Comparison of ENCODE assay signal across 14 cellular contexts in the genomic region with DNA sequence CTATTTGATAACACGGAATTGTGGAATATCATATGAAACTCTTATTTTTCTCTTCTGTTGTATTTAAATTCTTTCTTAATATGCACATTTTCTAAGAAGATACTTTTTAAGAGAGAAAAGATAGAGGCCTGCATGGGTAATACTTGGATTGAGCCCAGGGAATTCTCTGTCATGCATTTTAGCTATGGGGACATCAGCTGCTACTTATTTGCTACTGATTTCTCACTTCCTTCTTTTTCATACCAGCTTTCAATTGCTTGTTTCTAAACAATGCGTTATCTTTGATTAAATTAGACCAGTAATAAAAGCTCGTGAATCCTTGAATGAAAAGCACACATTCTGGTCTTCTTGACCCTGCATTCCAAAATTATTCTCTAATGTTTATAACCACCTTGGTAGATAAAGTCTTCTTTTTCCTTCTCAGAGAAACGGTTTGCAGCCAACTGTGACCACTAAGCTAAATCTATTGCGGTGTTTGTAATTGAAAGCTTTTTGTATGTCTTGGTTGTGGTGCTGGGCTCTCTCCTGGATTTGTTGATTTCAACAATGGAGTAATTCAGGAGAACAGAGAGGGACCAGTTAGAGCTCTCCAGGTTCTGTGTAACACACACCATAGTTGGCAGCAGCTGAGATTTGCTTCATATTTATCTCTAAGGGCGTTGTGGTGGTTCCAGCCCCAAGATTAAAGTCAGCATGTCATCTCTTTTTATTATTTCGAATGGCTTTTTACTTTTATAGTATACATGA.
A peak's percentile ranks its signal among the peaks of the same experiment; 100 is the strongest.
DNase-seq lines count a peak whose midpoint lies in the region; ATAC-seq, FAIRE-seq and TF ChIP-seq lines count a peak whose summit lies in the region.
"Had no signal": no experiment of that assay in that cellular context is flagged by ENCODE, and none has a peak within 500 bp of the region (broad histone marks: within the 10 kb centered on the region; RNA-seq: fewer than 3 reads in every experiment).

No MANE protein-coding gene starts in this region.

- CTCF ChIA-PET in WTC11 (lab: Charles Lee), result interaction anchor here (0.7 to 1.5 kb wide), 4 partner anchors 200 to 597 kb away, joined by 3 to 8 read pairs (median 4); no protein-coding TSS in a partner anchor

- WGBS in mesendoderm (ENCODE audit: extremely low coverage, insufficient coverage, low lambda C conversion rate), result no CpG with 5 or more reads among the region's 7 CpGs
- 51 to 55% methylated on average over 7 of the region's 7 CpGs for WGBS in esophagus squamous epithelium, 2 donors

- H3K4ac ChIP-seq in mesendoderm (ENCODE audit: low read depth, low read length), result peak overlapping the region; percentile 55

- TF ChIP-seq POLR2A in GM12891 (IDR thresholded peaks at IDR 0.05; ENCODE audit: low read depth, low read length), result no peak
- TF ChIP-seq POLR2A in esophagus squamous epithelium (IDR thresholded peaks at IDR 0.05), result no peak

- no peaks in the 10 kb centered on the region for H3K79me2 ChIP-seq in mesendoderm (ENCODE audit: control insufficient read depth, insufficient read depth, low read length)

- intact Hi-C loops in esophagus squamous epithelium (cut with DNase I), result no loop called here

- H3K18ac ChIP-seq in mesendoderm (ENCODE audit: low read length), result no peak overlapping the region

- H3K4me3 Mint-ChIP-seq in WTC11, result no peak overlapping the region
- H3K4me3 Mint-ChIP-seq: activated naive CD4-positive, alpha-beta T cell treated with anti-CD3 and anti-CD28 coated beads for 36 hours; stimulated activated naive CD8-positive, alpha-beta T cell treated with anti-CD3 and anti-CD28 coated beads, Interleukin-15, amount 100 ng/mL, for 72 hours had no signal

- DNase-seq in GM12891 (ENCODE audit: insufficient read length, low spot score) (no peak), WTC11 (ENCODE audit: low spot score) (no peak), mesendoderm (no peak), KBM-7 (no peak), esophagus squamous epithelium (lab: John Stamatoyannopoulos, UW) (no peak), COLO668 (lab: John Stamatoyannopoulos, UW; ENCODE audit: unreplicated experiment) (no peak)
- DNase-seq in activated CD4-positive, alpha-beta T cell treated with anti-CD3 and anti-CD28 coated beads for 48 hours, result no peak
- DNase-seq: activated naive CD4-positive, alpha-beta T cell treated with anti-CD3 and anti-CD28 coated beads for 36 hours; NCI-H1436; right lobe of liver; stimulated activated naive CD8-positive, alpha-beta T cell treated with anti-CD3 and anti-CD28 coated beads, Interleukin-15, amount 100 ng/mL, for 72 hours; T-helper 9 cell had no signal

- H3K4me1 ChIP-seq in mesendoderm (ENCODE audit: control insufficient read depth, low read depth, low read length) (no peaks in the 10 kb centered on the region), esophagus squamous epithelium (no peaks in the 10 kb centered on the region)
- H3K4me1 ChIP-seq: right lobe of liver had no signal

- no peaks in the 10 kb centered on the region for H3K79me1 ChIP-seq in mesendoderm (ENCODE audit: low read length)

- no peaks in the 10 kb centered on the region for H3K36me3 Mint-ChIP-seq in WTC11

- TF ChIP-seq CTCF in WTC11 (IDR thresholded peaks at IDR 0.05) (no peak), esophagus squamous epithelium (IDR thresholded peaks at IDR 0.05) (no peak)

- no peak overlapping the region for H3K56ac ChIP-seq in mesendoderm (ENCODE audit: low read length)

- H2BK15ac ChIP-seq in mesendoderm (replicated peaks; ENCODE audit: low read depth), result no peak overlapping the region

- H3K27ac ChIP-seq in mesendoderm (ENCODE audit: low read depth, low read length) (no peak overlapping the region), esophagus squamous epithelium (no peak overlapping the region)
- H3K27ac ChIP-seq: right lobe of liver had no signal

- no peak overlapping the region for H3K27ac Mint-ChIP-seq in WTC11
- H3K27ac Mint-ChIP-seq: activated naive CD4-positive, alpha-beta T cell treated with anti-CD3 and anti-CD28 coated beads for 36 hours; stimulated activated naive CD8-positive, alpha-beta T cell treated with anti-CD3 and anti-CD28 coated beads, Interleukin-15, amount 100 ng/mL, for 72 hours had no signal

- H2BK120ac ChIP-seq in mesendoderm (ENCODE audit: low read depth, low read length), result no peak overlapping the region

- no peak for FAIRE-seq in GM12891 (lab: Jason Lieb, UNC)

- H4K5ac ChIP-seq in mesendoderm (ENCODE audit: low read length), result no peak overlapping the region

- H3K27me3 ChIP-seq in mesendoderm (ENCODE audit: insufficient read depth, low read length, poor library complexity) (no peaks in the 10 kb centered on the region), esophagus squamous epithelium (no peaks in the 10 kb centered on the region)
- H3K27me3 ChIP-seq: right lobe of liver had no signal

- H3K9me3 Mint-ChIP-seq in WTC11, result no peaks in the 10 kb centered on the region
- H3K9me3 Mint-ChIP-seq: activated naive CD4-positive, alpha-beta T cell treated with anti-CD3 and anti-CD28 coated beads for 36 hours; stimulated activated naive CD8-positive, alpha-beta T cell treated with anti-CD3 and anti-CD28 coated beads, Interleukin-15, amount 100 ng/mL, for 72 hours had no signal

- no peaks in the 10 kb centered on the region for H3K36me3 ChIP-seq in mesendoderm (ENCODE audit: control insufficient read depth, insufficient read depth, low read length)
- no peaks in the 10 kb centered on the region for H3K36me3 ChIP-seq in esophagus squamous epithelium
- H3K36me3 ChIP-seq: right lobe of liver had no signal

- in situ Hi-C loops in KBM-7 (cut with MboI; ENCODE audit: low pct_unique_long_range_greater_than_20kb, low sequenced_read_pairs), result no loop called here

- POLR2A ChIA-PET in WTC11 (lab: Charles Lee), result interaction anchor here (0.7 to 0.9 kb wide), 2 partner anchors 309 to 390 kb away, joined by 3 to 4 read pairs; no protein-coding TSS in a partner anchor

- H3K9ac ChIP-seq in mesendoderm (ENCODE audit: low read length), result no peak overlapping the region

- peak; percentile 62 for ATAC-seq in HG03159 (IDR thresholded peaks at IDR 0.05; ENCODE audit: unreplicated experiment)
- ATAC-seq in WTC11, result peak; percentile 38
- ATAC-seq: Panc1; right lobe of liver; stimulated activated naive CD8-positive, alpha-beta T cell treated with anti-CD3 and anti-CD28 coated beads, Interleukin-15, amount 100 ng/mL, for 72 hours had no signal

- no peak overlapping the region for H2AK5ac ChIP-seq in mesendoderm (ENCODE audit: low read length)

- no peak overlapping the region for H2BK5ac ChIP-seq in mesendoderm (ENCODE audit: low read length)

- H3K4me3 ChIP-seq in mesendoderm (ENCODE audit: low read length) (no peak overlapping the region), esophagus squamous epithelium (no peak overlapping the region)
- H3K4me3 ChIP-seq: right lobe of liver had no signal

- no peaks in the 10 kb centered on the region for H3K27me3 Mint-ChIP-seq in WTC11 (ENCODE audit: low read depth)
- H3K27me3 Mint-ChIP-seq: stimulated activated naive CD8-positive, alpha-beta T cell treated with anti-CD3 and anti-CD28 coated beads, Interleukin-15, amount 100 ng/mL, for 72 hours had no signal

- H3K9me3 ChIP-seq in esophagus squamous epithelium, result no peaks in the 10 kb centered on the region
- H3K9me3 ChIP-seq: right lobe of liver had no signal

- H3K4me2 ChIP-seq in mesendoderm (ENCODE audit: low read length), result no peak overlapping the region

- H3K4me1 Mint-ChIP-seq in WTC11, result peaks cover 16% of the 10 kb centered on the region
- H3K4me1 Mint-ChIP-seq: stimulated activated naive CD8-positive, alpha-beta T cell treated with anti-CD3 and anti-CD28 coated beads, Interleukin-15, amount 100 ng/mL, for 72 hours had no signal

- H4K8ac ChIP-seq in mesendoderm (ENCODE audit: low read depth, low read length), result no peak overlapping the region

- H3K23ac ChIP-seq in mesendoderm (ENCODE audit: low read length), result no peak overlapping the region

TF ChIP-seq in GM12891, 5 proteins besides CTCF, POLR2A, EP300 and RAD21:
- TF ChIP-seq POU2F2 (IDR thresholded peaks at IDR 0.05; ENCODE audit: low read depth, low read length) (no peak), POLR2AphosphoS5 (IDR thresholded peaks at IDR 0.05; ENCODE audit: low read depth, low read length) (no peak), PAX5 (IDR thresholded peaks at IDR 0.05; ENCODE audit: insufficient read depth, low read length, severe bottlenecking) (no peak), SPI1 (IDR thresholded peaks at IDR 0.05; ENCODE audit: low read depth, low read length) (peak; percentile 84), TAF1 (IDR thresholded peaks at IDR 0.05; ENCODE audit: low read depth, low read length) (no peak)

TF ChIP-seq in WTC11, 78 proteins besides CTCF, POLR2A, EP300 and RAD21 (continues in another document):
- TF ChIP-seq IRF2 (CRISPR knock-in tag; IDR thresholded peaks at IDR 0.05; ENCODE audit: borderline replicate concordance, low read depth), result no peak
- TF ChIP-seq, protein P1, sequence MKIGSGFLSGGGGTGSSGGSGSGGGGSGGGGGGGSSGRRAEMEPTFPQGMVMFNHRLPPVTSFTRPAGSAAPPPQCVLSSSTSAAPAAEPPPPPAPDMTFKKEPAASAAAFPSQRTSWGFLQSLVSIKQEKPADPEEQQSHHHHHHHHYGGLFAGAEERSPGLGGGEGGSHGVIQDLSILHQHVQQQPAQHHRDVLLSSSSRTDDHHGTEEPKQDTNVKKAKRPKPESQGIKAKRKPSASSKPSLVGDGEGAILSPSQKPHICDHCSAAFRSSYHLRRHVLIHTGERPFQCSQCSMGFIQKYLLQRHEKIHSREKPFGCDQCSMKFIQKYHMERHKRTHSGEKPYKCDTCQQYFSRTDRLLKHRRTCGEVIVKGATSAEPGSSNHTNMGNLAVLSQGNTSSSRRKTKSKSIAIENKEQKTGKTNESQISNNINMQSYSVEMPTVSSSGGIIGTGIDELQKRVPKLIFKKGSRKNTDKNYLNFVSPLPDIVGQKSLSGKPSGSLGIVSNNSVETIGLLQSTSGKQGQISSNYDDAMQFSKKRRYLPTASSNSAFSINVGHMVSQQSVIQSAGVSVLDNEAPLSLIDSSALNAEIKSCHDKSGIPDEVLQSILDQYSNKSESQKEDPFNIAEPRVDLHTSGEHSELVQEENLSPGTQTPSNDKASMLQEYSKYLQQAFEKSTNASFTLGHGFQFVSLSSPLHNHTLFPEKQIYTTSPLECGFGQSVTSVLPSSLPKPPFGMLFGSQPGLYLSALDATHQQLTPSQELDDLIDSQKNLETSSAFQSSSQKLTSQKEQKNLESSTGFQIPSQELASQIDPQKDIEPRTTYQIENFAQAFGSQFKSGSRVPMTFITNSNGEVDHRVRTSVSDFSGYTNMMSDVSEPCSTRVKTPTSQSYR (CRISPR knock-in tag; IDR thresholded peaks at IDR 0.05), result no peak
- TF ChIP-seq, protein P2, sequence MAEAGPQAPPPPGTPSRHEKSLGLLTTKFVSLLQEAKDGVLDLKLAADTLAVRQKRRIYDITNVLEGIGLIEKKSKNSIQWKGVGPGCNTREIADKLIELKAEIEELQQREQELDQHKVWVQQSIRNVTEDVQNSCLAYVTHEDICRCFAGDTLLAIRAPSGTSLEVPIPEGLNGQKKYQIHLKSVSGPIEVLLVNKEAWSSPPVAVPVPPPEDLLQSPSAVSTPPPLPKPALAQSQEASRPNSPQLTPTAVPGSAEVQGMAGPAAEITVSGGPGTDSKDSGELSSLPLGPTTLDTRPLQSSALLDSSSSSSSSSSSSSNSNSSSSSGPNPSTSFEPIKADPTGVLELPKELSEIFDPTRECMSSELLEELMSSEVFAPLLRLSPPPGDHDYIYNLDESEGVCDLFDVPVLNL (CRISPR knock-in tag; IDR thresholded peaks at IDR 0.05; ENCODE audit: borderline replicate concordance, low read depth), result no peak
- no peak for TF ChIP-seq NR1H2 (CRISPR knock-in tag; IDR thresholded peaks at IDR 0.05)
